25 cellular contexts compared by ENCODE assay signal in the genomic region with DNA sequence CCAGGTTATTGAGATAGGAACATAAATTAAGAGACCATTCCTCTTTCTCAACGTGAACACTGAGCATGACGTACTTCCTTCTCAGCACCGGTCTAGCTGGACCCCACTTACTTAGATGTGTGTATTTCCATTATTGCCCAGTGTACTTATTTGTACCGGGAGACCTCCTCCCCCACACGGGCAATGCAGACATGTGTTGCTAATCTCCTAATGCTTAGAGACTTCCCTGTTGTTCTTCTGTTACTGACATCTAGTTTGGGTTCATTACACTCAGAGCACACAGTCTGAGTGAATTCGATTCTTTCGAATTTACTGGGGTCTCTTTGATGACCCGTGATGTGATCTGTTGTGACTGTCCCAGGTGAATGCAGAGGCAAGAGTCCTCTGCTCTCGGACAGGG.
DNase-seq lines count a peak whose midpoint lies in the region; ATAC-seq and TF ChIP-seq lines count a peak whose summit lies in the region.
"Had no signal": no experiment of that assay in that cellular context is flagged by ENCODE, and none has a peak within 500 bp of the region (broad histone marks: within the 10 kb centered on the region; RNA-seq: fewer than 3 reads in every experiment).

No MANE protein-coding gene starts in this region.

- H3K9me3 ChIP-seq in HAP-1 = no peaks in the 10 kb centered on the region
- H3K9me3 ChIP-seq: Caco-2 had no signal

- H3K27ac Mint-ChIP-seq in activated T-helper 1 cell treated with anti-CD3 and anti-CD28 coated beads, Interleukin-12 subunit alpha, Interleukin-12 subunit beta, Interleukin-2, Interleukin-4 antibody, amounts not matched to agents 30 ng/mL and 10 ng/mL and 1 ng/mL, durations not matched to agents 14 hours and 24 hours and 36 hours = peak overlapping the region; percentile 4
- H3K27ac Mint-ChIP-seq in natural killer cell = peak overlapping the region; percentile 50 to 81
- H3K27ac Mint-ChIP-seq in activated CD4-positive, alpha-beta T cell treated with anti-CD3 and anti-CD28 coated beads for 36 hours = no peak overlapping the region
- H3K27ac Mint-ChIP-seq: CD8-positive, alpha-beta T cell had no signal

- no peaks in the 10 kb centered on the region for H3K4me1 ChIP-seq in HAP-1
- H3K4me1 ChIP-seq: Caco-2 had no signal

- H3K36me3 Mint-ChIP-seq in activated T-helper 1 cell treated with anti-CD3 and anti-CD28 coated beads, Interleukin-12 subunit alpha, Interleukin-12 subunit beta, Interleukin-2, Interleukin-4 antibody, amounts not matched to agents 30 ng/mL and 10 ng/mL and 1 ng/mL, durations not matched to agents 14 hours and 24 hours and 36 hours (ENCODE audit: low read depth) = peaks cover 6% of the 10 kb centered on the region
- peaks cover 8% of the 10 kb centered on the region for H3K36me3 Mint-ChIP-seq in natural killer cell
- H3K36me3 Mint-ChIP-seq in activated CD4-positive, alpha-beta T cell treated with anti-CD3 and anti-CD28 coated beads for 36 hours (ENCODE audit: low read depth) = peaks cover 10% of the 10 kb centered on the region

- H3K27me3 ChIP-seq in HAP-1 (ENCODE audit: low read depth) = no peaks in the 10 kb centered on the region

- no peak overlapping the region for H3K4me3 Mint-ChIP-seq in activated T-helper 1 cell treated with anti-CD3 and anti-CD28 coated beads, Interleukin-12 subunit alpha, Interleukin-12 subunit beta, Interleukin-2, Interleukin-4 antibody, amounts not matched to agents 30 ng/mL and 10 ng/mL and 1 ng/mL, durations not matched to agents 14 hours and 24 hours and 36 hours
- H3K4me3 Mint-ChIP-seq in natural killer cell = peak overlapping the region; percentile 14
- no peak overlapping the region for H3K4me3 Mint-ChIP-seq in activated CD4-positive, alpha-beta T cell treated with anti-CD3 and anti-CD28 coated beads for 36 hours
- H3K4me3 Mint-ChIP-seq: CD8-positive, alpha-beta T cell had no signal

- no peaks in the 10 kb centered on the region for H3K9me3 Mint-ChIP-seq in activated T-helper 1 cell treated with anti-CD3 and anti-CD28 coated beads, Interleukin-12 subunit alpha, Interleukin-12 subunit beta, Interleukin-2, Interleukin-4 antibody, amounts not matched to agents 30 ng/mL and 10 ng/mL and 1 ng/mL, durations not matched to agents 14 hours and 24 hours and 36 hours
- H3K9me3 Mint-ChIP-seq in natural killer cell = no peaks in the 10 kb centered on the region
- H3K9me3 Mint-ChIP-seq in activated CD4-positive, alpha-beta T cell treated with anti-CD3 and anti-CD28 coated beads for 36 hours (ENCODE audit: low read depth) = no peaks in the 10 kb centered on the region
- H3K9me3 Mint-ChIP-seq: CD8-positive, alpha-beta T cell had no signal

- no peak for TF ChIP-seq CTCF in natural killer cell (IDR thresholded peaks at IDR 0.05)

- POLR2A ChIA-PET in activated CD4-positive, alpha-beta T cell treated with anti-CD3 and anti-CD28 coated beads for 36 hours (lab: Charles Lee) = no interaction called here

- peaks cover 14% of the 10 kb centered on the region for H3K4me1 Mint-ChIP-seq in activated T-helper 1 cell treated with anti-CD3 and anti-CD28 coated beads, Interleukin-12 subunit alpha, Interleukin-12 subunit beta, Interleukin-2, Interleukin-4 antibody, amounts not matched to agents 30 ng/mL and 10 ng/mL and 1 ng/mL, durations not matched to agents 14 hours and 24 hours and 36 hours (ENCODE audit: low read depth)
- peaks cover 33 to 43% of the 10 kb centered on the region in 2 donors for H3K4me1 Mint-ChIP-seq in natural killer cell
- H3K4me1 Mint-ChIP-seq in activated CD4-positive, alpha-beta T cell treated with anti-CD3 and anti-CD28 coated beads for 36 hours = peaks cover 13% of the 10 kb centered on the region

- in situ Hi-C loops in HAP-1 (cut with MboI; ENCODE audit: low sequenced_read_pairs) = no loop called here

- DNase-seq in activated T-helper 1 cell treated with anti-CD3 and anti-CD28 coated beads, Interleukin-12 subunit alpha, Interleukin-12 subunit beta, Interleukin-2, Interleukin-4 antibody, amounts not matched to agents 30 ng/mL and 10 ng/mL and 1 ng/mL, durations not matched to agents 14 hours and 24 hours and 36 hours (ENCODE audit: low spot score) = no peak
- peak; percentile 71 for DNase-seq in left kidney (ENCODE audit: low read depth, low spot score)
- no peak for DNase-seq in natural killer cell
- DNase-seq in stimulated activated CD8-positive, alpha-beta memory T cell treated with anti-CD3 and anti-CD28 coated beads, Interleukin-4, amount 100 ng/mL, for 48 hours = no peak
- no peak for DNase-seq in HAP-1 (ENCODE audit: low spot score in 2 of 2)
- DNase-seq in activated CD4-positive, alpha-beta T cell treated with anti-CD3 and anti-CD28 coated beads for 36 hours = no peak
- DNase-seq: C1 segment of cervical spinal cord; CD8-positive, alpha-beta T cell; GOT3; Kasumi-1; NCI-H1092 treated with DMSO at 0.1 percent for 48 hours; NCI-H1436; NCI-H187; NCI-H2081 treated with DMSO at 0.1 percent for 48 hours; NCI-H2171; NCI-H226; NCI-H510A; NCI-H69; SHP77 treated with DMSO at 0.1 percent for 48 hours had no signal

- CTCF ChIA-PET in activated CD4-positive, alpha-beta T cell treated with anti-CD3 and anti-CD28 coated beads for 36 hours (lab: Charles Lee) = no interaction called here

- no peaks in the 10 kb centered on the region for H3K27me3 Mint-ChIP-seq in activated T-helper 1 cell treated with anti-CD3 and anti-CD28 coated beads, Interleukin-12 subunit alpha, Interleukin-12 subunit beta, Interleukin-2, Interleukin-4 antibody, amounts not matched to agents 30 ng/mL and 10 ng/mL and 1 ng/mL, durations not matched to agents 14 hours and 24 hours and 36 hours (ENCODE audit: insufficient read depth)
- peaks cover 34 to 39% of the 10 kb centered on the region in 2 donors for H3K27me3 Mint-ChIP-seq in natural killer cell (ENCODE audit: low read depth in 2 of 2)
- no peaks in the 10 kb centered on the region for H3K27me3 Mint-ChIP-seq in activated CD4-positive, alpha-beta T cell treated with anti-CD3 and anti-CD28 coated beads for 36 hours

- ATAC-seq in natural killer cell (no peak), HG03159 (IDR thresholded peaks at IDR 0.05; ENCODE audit: unreplicated experiment) (no peak)
- ATAC-seq in activated CD4-positive, alpha-beta T cell treated with anti-CD3 and anti-CD28 coated beads for 36 hours = no peak
- ATAC-seq: CD8-positive, alpha-beta T cell; HCT116; HepG2; Panc1 had no signal

- H3K4me3 ChIP-seq in HAP-1 = no peak overlapping the region
- H3K4me3 ChIP-seq: SK-N-MC had no signal

- intact Hi-C loops in activated T-helper 1 cell treated with anti-CD3 and anti-CD28 coated beads, Interleukin-12 subunit alpha, Interleukin-12 subunit beta, Interleukin-2, Interleukin-4 antibody, amounts not matched to agents 30 ng/mL and 10 ng/mL and 1 ng/mL, durations not matched to agents 14 hours and 24 hours and 36 hours (cut with micrococcal nuclease) = no loop called here
- intact Hi-C loops in natural killer cell (cut with micrococcal nuclease) = loop anchor here (1.0 kb wide), 1 partner anchor 10 kb away; no protein-coding TSS in a partner anchor
- intact Hi-C loops in activated CD4-positive, alpha-beta T cell treated with anti-CD3 and anti-CD28 coated beads for 36 hours (cut with DNase I, micrococcal nuclease) = no loop called here

- peaks cover 3% of the 10 kb centered on the region; the same call in 1 of the 2 replicates for H3K36me3 ChIP-seq in HAP-1 (replicated peaks)
